9 cellular contexts compared by ENCODE assay signal in the genomic region with DNA sequence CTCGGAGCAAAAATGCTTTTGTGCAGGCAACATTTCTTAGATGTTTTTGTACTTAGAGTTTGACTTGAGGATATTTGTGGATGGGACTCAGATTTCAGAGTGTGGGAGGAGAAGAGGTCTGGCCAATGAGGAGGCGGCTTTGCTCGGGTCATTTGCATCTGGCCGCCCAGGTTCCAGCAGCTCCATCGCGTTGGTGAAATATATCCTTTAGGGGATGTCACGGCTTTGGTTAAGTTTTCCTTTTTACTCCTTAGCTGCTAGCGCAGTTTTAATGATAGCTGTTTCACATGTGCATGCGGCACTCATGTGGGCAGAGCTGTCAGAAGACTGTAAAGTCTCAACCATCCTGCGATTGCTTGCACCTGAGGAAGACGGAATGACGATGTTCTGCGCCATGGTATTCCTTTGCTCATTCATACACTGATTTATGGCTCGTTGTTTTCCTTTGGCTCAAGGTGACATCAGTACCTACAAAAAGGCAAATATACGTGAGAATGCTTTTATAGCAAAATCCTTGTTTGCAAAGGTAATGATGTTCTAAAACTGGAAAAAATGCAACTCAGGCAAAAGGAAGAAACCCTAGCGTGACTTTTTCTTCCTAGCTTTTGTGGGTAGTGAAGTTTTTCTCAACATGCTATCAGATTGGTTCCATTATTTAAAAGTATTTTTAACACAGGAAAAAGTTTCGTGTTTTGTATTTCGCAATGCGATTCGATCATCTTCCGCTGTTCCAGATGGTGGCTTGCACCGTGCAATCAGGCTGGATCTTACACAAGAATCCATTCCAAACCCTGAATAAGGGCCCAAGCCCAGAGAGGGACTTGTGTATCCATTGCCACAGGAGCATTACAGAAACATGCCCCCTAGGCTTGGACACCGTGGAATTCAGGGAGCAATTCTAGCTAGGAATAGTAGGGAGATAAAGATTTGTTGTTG.
DNase-seq lines count a peak whose midpoint lies in the region; ATAC-seq and TF ChIP-seq lines count a peak whose summit lies in the region.
"Had no signal": no experiment of that assay in that cellular context is flagged by ENCODE, and none has a peak within 500 bp of the region (broad histone marks: within the 10 kb centered on the region; RNA-seq: fewer than 3 reads in every experiment).

No MANE protein-coding gene starts in this region.

- WGBS in esophagus, 2 donors: 15 to 18% methylated on average over 23 of the region's 23 CpGs

- DNase-seq in HT1080 (ENCODE audit: low read depth) (peak; percentile 28), RPMI7951 (ENCODE audit: low read depth) (peak; percentile 91), mesothelial cell of epicardium (ENCODE audit: low spot score in 2 of 2, unreplicated experiment in 2 of 2) (peak; percentile 43 to 70), ureter (ENCODE audit: low spot score) (peak; percentile 76), DMS79 (lab: John Stamatoyannopoulos, UW) (no peak)
- DNase-seq: activated B cell treated with CpG ODN at 0.5 μM for 24 hours had no signal

- peaks cover 2% of the 10 kb centered on the region for H3K36me3 Mint-ChIP-seq in mesothelial cell of epicardium

- peak overlapping the region; percentile 88 to 92 for H3K27ac ChIP-seq in esophagus (ENCODE audit: low read depth in 2 of 2, low read length in 1 of 2)

- peak overlapping the region; percentile 54 for H3K4me3 Mint-ChIP-seq in mesothelial cell of epicardium
- H3K4me3 Mint-ChIP-seq: activated B cell treated with CpG ODN at 0.5 μM for 24 hours had no signal

- no peaks in the 10 kb centered on the region for H3K9me3 ChIP-seq in esophagus (ENCODE audit: control insufficient read depth in 2 of 2, insufficient read depth in 1 of 2, low read depth in 1 of 2, low read length in 1 of 2)

- no peak for ATAC-seq in GM21786 (IDR thresholded peaks at IDR 0.05; ENCODE audit: unreplicated experiment)
- no peak for ATAC-seq in GM21367 (IDR thresholded peaks at IDR 0.05; ENCODE audit: unreplicated experiment)

- H3K27ac Mint-ChIP-seq in mesothelial cell of epicardium: peak overlapping the region; percentile 95
- H3K27ac Mint-ChIP-seq: activated B cell treated with CpG ODN at 0.5 μM for 24 hours had no signal

- peaks cover 0 to 8% of the 10 kb centered on the region in 2 donors for H3K4me1 ChIP-seq in esophagus (ENCODE audit: control insufficient read depth in 2 of 2, insufficient read depth in 2 of 2, low read length in 1 of 2)

- no peaks in the 10 kb centered on the region for H3K9me3 Mint-ChIP-seq in mesothelial cell of epicardium
- H3K9me3 Mint-ChIP-seq: activated B cell treated with CpG ODN at 0.5 μM for 24 hours had no signal

- no peak for TF ChIP-seq CTCF in mesothelial cell of epicardium (IDR thresholded peaks at IDR 0.05; ENCODE audit: unreplicated experiment)

- H3K4me3 ChIP-seq in esophagus (ENCODE audit: low read depth in 1 of 2, low read length in 2 of 2): peak overlapping the region; percentile 19 to 38

- peaks cover 12% of the 10 kb centered on the region for H3K4me1 Mint-ChIP-seq in mesothelial cell of epicardium
- H3K4me1 Mint-ChIP-seq: activated B cell treated with CpG ODN at 0.5 μM for 24 hours had no signal

- peaks cover 0 to 5% of the 10 kb centered on the region in 2 donors for H3K36me3 ChIP-seq in esophagus (ENCODE audit: control insufficient read depth in 2 of 2, insufficient read depth in 2 of 2, low read length in 1 of 2)

- H3K27me3 ChIP-seq in esophagus (ENCODE audit: control insufficient read depth in 1 of 2, insufficient read depth in 2 of 2, low read length in 2 of 2): no peaks in the 10 kb centered on the region

- no peaks in the 10 kb centered on the region for H3K27me3 Mint-ChIP-seq in mesothelial cell of epicardium (ENCODE audit: low read depth)
